30 cellular contexts compared by ENCODE assay signal in the genomic region with DNA sequence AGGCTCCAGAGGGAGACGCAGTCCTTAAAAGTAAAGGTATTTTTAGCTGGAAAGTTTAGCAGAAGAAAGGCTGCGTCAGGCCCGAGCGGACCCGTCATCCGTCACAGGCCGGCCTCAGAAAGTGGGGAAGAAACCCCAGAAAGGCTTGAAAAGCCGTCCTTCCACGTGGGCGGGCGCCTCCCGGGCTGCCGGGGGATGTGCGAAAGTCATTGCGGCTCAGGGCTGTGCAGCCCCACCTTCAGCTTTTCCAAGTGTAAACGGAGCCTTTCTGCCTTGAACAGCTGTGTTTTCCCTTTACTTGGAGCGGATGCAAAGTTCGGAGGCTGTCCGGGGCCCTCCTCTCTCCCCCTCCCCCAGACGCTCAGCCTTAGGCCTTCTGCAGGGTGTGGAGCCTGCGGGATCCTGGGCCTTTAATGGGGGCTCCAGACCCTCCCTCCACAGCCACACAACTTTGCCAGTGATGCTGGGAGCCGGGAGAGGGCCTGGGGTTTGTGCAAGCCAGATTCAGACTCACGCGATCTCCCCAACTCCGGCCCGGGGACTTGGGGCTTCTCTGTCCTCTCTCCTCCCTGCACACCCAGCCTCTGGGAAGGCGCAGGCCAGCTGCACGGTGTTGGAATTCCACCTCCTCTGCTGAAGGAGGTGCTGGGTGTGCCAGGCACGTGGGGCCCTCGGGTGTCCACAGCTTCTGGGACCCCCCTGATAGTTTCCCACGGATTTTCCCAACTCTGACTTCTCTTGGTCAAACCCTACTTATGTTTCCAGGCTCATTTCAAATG.
DNase-seq lines count a peak whose midpoint lies in the region; ATAC-seq, FAIRE-seq and TF ChIP-seq lines count a peak whose summit lies in the region.
"Had no signal": no experiment of that assay in that cellular context is flagged by ENCODE, and none has a peak within 500 bp of the region (broad histone marks: within the 10 kb centered on the region; RNA-seq: fewer than 3 reads in every experiment).

No MANE protein-coding gene starts in this region.

- no peak for TF ChIP-seq POLR2A in HepG2 (IDR thresholded peaks at IDR 0.05; ENCODE audit: insufficient read depth in 1 of 2, low read depth in 2 of 2, low read length in 2 of 2)

- ATAC-seq in GM23338 (peak; percentile 10), T-helper 17 cell (no peak), HepG2 (no peak), GM21576 (IDR thresholded peaks at IDR 0.05; ENCODE audit: unreplicated experiment) (no peak)
- ATAC-seq: activated naive CD4-positive, alpha-beta T cell treated with anti-CD3 and anti-CD28 coated beads, Interleukin-2, amount 50 U/mL, for 72 hours; GM12878; stimulated activated naive B cell treated with anti-CD40 and anti-IgM and Interleukin-4, amounts not matched to agents 10 μg/mL and 1 μg/mL and 100 μg/mL, for 72 hours; upper lobe of right lung had no signal

- BruUV-seq in HepG2 (replicated peaks; lab: Mats Ljungman, UMichigan), result no TSS peak

- no peak for TF ChIP-seq CTCF in GM23338 (conservative IDR thresholded peaks at IDR 0.05; ENCODE audit: low read depth in 2 of 2)
- no peak for TF ChIP-seq CTCF in HepG2 (CRISPR knock-in tag; IDR thresholded peaks at IDR 0.05)
- no peak for TF ChIP-seq CTCF in smooth muscle cell (IDR thresholded peaks at IDR 0.05; ENCODE audit: borderline replicate concordance, insufficient read depth, poor library complexity, severe bottlenecking)

- no peaks in the 10 kb centered on the region for H4K20me1 ChIP-seq in GM23338 (replicated peaks; ENCODE audit: insufficient read depth)
- H4K20me1 ChIP-seq in HepG2 (ENCODE audit: insufficient read depth, low read length), result 0 out of 2 replicates have a peak, but pooled peaks cover 1% of the 10 kb centered on the region
- H4K20me1 ChIP-seq in smooth muscle cell (ENCODE audit: low read depth), result no peaks in the 10 kb centered on the region

- TF ChIP-seq EP300 in HepG2 (IDR thresholded peaks at IDR 0.05; ENCODE audit: low read depth in 2 of 2, low read length in 2 of 2) (no peak), HepG2 (CRISPR knock-in tag; IDR thresholded peaks at IDR 0.05; ENCODE audit: borderline replicate concordance) (no peak)

- H3K79me2 ChIP-seq in GM23338 (replicated peaks; ENCODE audit: insufficient read depth) (no peaks in the 10 kb centered on the region), HepG2 (ENCODE audit: insufficient read depth, low read length) (no peaks in the 10 kb centered on the region), smooth muscle cell (ENCODE audit: low read depth) (no peaks in the 10 kb centered on the region)

- H3K36me3 Mint-ChIP-seq in GM23338 (ENCODE audit: low read depth) (0 out of 3 replicates have a peak, but pooled peaks cover 3% of the 10 kb centered on the region), T-helper 17 cell (ENCODE audit: low read depth) (peaks cover 4% of the 10 kb centered on the region)
- H3K36me3 Mint-ChIP-seq: stimulated activated naive B cell treated with anti-CD40 and anti-IgM and Interleukin-4, amounts not matched to agents 10 μg/mL and 1 μg/mL and 100 μg/mL, for 72 hours had no signal

- H2AFZ ChIP-seq in GM23338 (peak overlapping the region; percentile 63), HepG2 (ENCODE audit: low read length) (no peak overlapping the region), smooth muscle cell (ENCODE audit: low read depth) (no peak overlapping the region)

- in situ Hi-C loops in HepG2 (cut with HindIII; ENCODE audit: extremely low pct_ligation_motif_present, low pct_unique_long_range_greater_than_20kb), result no loop called here

- H3F3A ChIP-seq in GM23338 (replicated peaks; ENCODE audit: low read depth) (no peaks in the 10 kb centered on the region), smooth muscle cell (ENCODE audit: low read depth) (no peaks in the 10 kb centered on the region)

- H3K9me3 ChIP-seq in T-helper 17 cell (ENCODE audit: control insufficient read depth, low read length, poor library complexity, severe bottlenecking), result no peaks in the 10 kb centered on the region
- H3K9me3 ChIP-seq in HepG2 (ENCODE audit: low read length), result no peaks in the 10 kb centered on the region
- H3K9me3 ChIP-seq in smooth muscle cell (replicated peaks; ENCODE audit: low read depth), result no peaks in the 10 kb centered on the region
- H3K9me3 ChIP-seq: colonic mucosa, HAP-1, upper lobe of right lung had no signal

- no peak for TF ChIP-seq RAD21 in HepG2 (CRISPR knock-in tag; IDR thresholded peaks at IDR 0.05)

- H3K27me3 Mint-ChIP-seq in GM23338 (ENCODE audit: insufficient read depth, low read depth, poor library complexity), result peaks cover 8% of the 10 kb centered on the region
- H3K27me3 Mint-ChIP-seq in T-helper 17 cell, result peaks cover 20% of the 10 kb centered on the region

- H3K27ac ChIP-seq in GM23338 (ENCODE audit: low read depth) (no peak overlapping the region), HepG2 (ENCODE audit: extremely low read length, insufficient read depth, low read length) (no peak overlapping the region), smooth muscle cell (ENCODE audit: low read depth) (no peak overlapping the region)
- H3K27ac ChIP-seq: colonic mucosa, epithelial cell of prostate, HL-60, KMS-11, sigmoid colon, upper lobe of right lung had no signal

- intact Hi-C loops in posterior vena cava (cut with DNase I), result no loop called here
- intact Hi-C loops in HepG2 (cut with micrococcal nuclease; ENCODE audit: unreplicated experiment), result no loop called here

- peak; percentile 41 for DNase-seq in GM23338 (ENCODE audit: low spot score)
- no peak for DNase-seq in T-helper 17 cell
- peak; percentile 86 for DNase-seq in left kidney (ENCODE audit: low read depth, low spot score)
- peak; percentile 72 for DNase-seq in posterior vena cava (ENCODE audit: low spot score)
- DNase-seq in HepG2 (ENCODE audit: low spot score), result no peak
- no peak for DNase-seq in smooth muscle cell (lab: John Stamatoyannopoulos, UW; ENCODE audit: unreplicated experiment)
- DNase-seq: activated CD4-positive, alpha-beta T cell treated with anti-CD3 and anti-CD28 coated beads for 4 hours; activated effector memory CD4-positive, alpha-beta T cell treated with Interleukin-2 at 50 U/mL for 16 hours; activated T-cell treated with anti-CD3 and anti-CD28 coated beads for 4 hours; C1 segment of cervical spinal cord; colonic mucosa; DMS153; effector CD8-positive, alpha-beta T cell; mammary epithelial cell; MM.1S; NCI-H1105 treated with DMSO at 0.1 percent for 48 hours; NCI-H2081; NCI-H2227 treated with DMSO at 0.1 percent for 48 hours; NCI-H526; sigmoid colon; stimulated activated naive B cell treated with anti-CD40 and anti-IgM and Interleukin-4, amounts not matched to agents 10 μg/mL and 1 μg/mL and 100 μg/mL, for 72 hours; upper lobe of right lung had no signal

- H3K4me3 ChIP-seq in GM23338, result no peak overlapping the region
- H3K4me3 ChIP-seq in HepG2 (replicated peaks in 1 of 3; ENCODE audit: insufficient read depth in 1 of 3, low read depth in 2 of 3, low read length in 3 of 3), result no peak overlapping the region
- H3K4me3 ChIP-seq in smooth muscle cell, result no peak overlapping the region
- H3K4me3 ChIP-seq: colonic mucosa, GM12878, HAP-1, upper lobe of right lung had no signal

- POLR2A ChIA-PET in HepG2 (lab: Yijun Ruan, JAX), result no interaction called here

- H3K4me2 ChIP-seq in GM23338 (no peak overlapping the region), HepG2 (ENCODE audit: low read depth, low read length) (no peak overlapping the region), smooth muscle cell (no peak overlapping the region)
- H3K4me2 ChIP-seq: KMS-11 had no signal

- H3K4me3 Mint-ChIP-seq in GM23338 (no peak overlapping the region), T-helper 17 cell (peak overlapping the region; percentile 52)
- H3K4me3 Mint-ChIP-seq: stimulated activated naive B cell treated with anti-CD40 and anti-IgM and Interleukin-4, amounts not matched to agents 10 μg/mL and 1 μg/mL and 100 μg/mL, for 72 hours had no signal

- no peak for FAIRE-seq in HepG2 (lab: Jason Lieb, UNC)
- FAIRE-seq: bronchial epithelial cell, GM12878 had no signal

- WGBS in HepG2 (ENCODE audit: low lambda C conversion rate), result 37% methylated on average over 22 of the region's 31 CpGs
- WGBS in smooth muscle cell (ENCODE audit: low lambda C conversion rate), result 86% methylated on average over 31 of the region's 31 CpGs

- H3K4me1 ChIP-seq in GM23338 (ENCODE audit: insufficient read depth) (peaks cover 7% of the 10 kb centered on the region; the same call in 1 of the 2 replicates), HepG2 (ENCODE audit: insufficient read depth, low read length) (peaks cover 6% of the 10 kb centered on the region; the same call in 1 of the 2 replicates), smooth muscle cell (ENCODE audit: low read depth) (no peaks in the 10 kb centered on the region)
- H3K4me1 ChIP-seq: colonic mucosa, HAP-1, upper lobe of right lung had no signal

- CTCF ChIA-PET in HepG2 (lab: Yijun Ruan, JAX; ENCODE audit: low intra/inter-chr PET ratio, low total read pairs), result no interaction called here

- no peak overlapping the region for H3K27ac Mint-ChIP-seq in GM23338
- H3K27ac Mint-ChIP-seq in T-helper 17 cell, result no peak overlapping the region
- H3K27ac Mint-ChIP-seq: activated naive CD4-positive, alpha-beta T cell treated with anti-CD3 and anti-CD28 coated beads, Interleukin-2, amount 50 U/mL, for 72 hours; stimulated activated naive B cell treated with anti-CD40 and anti-IgM and Interleukin-4, amounts not matched to agents 10 μg/mL and 1 μg/mL and 100 μg/mL, for 72 hours had no signal

- no peaks in the 10 kb centered on the region for H3K9me2 ChIP-seq in GM23338 (ENCODE audit: insufficient read depth)

- H3K27me3 ChIP-seq in GM23338 (ENCODE audit: insufficient read depth) (no peaks in the 10 kb centered on the region), HepG2 (ENCODE audit: control insufficient read depth in 1 of 2, insufficient read depth in 2 of 2, low read length in 2 of 2) (peaks cover 14 to 71% of the 10 kb centered on the region in 2 experiments), smooth muscle cell (ENCODE audit: low read depth) (no peaks in the 10 kb centered on the region)
- H3K27me3 ChIP-seq: colonic mucosa had no signal

- no peaks in the 10 kb centered on the region for H3K36me3 ChIP-seq in GM23338 (ENCODE audit: insufficient read depth)
- no peaks in the 10 kb centered on the region for H3K36me3 ChIP-seq in HepG2 (replicated peaks in 1 of 2; ENCODE audit: control insufficient read depth in 1 of 2, insufficient read depth in 2 of 2, low read length in 2 of 2)
- H3K36me3 ChIP-seq in smooth muscle cell (ENCODE audit: low read depth), result no peaks in the 10 kb centered on the region
- H3K36me3 ChIP-seq: colonic mucosa, HAP-1, sigmoid colon, upper lobe of right lung had no signal

- H3K4me1 Mint-ChIP-seq in GM23338 (peaks cover 13% of the 10 kb centered on the region), T-helper 17 cell (peaks cover 22% of the 10 kb centered on the region)
- H3K4me1 Mint-ChIP-seq: stimulated activated naive B cell treated with anti-CD40 and anti-IgM and Interleukin-4, amounts not matched to agents 10 μg/mL and 1 μg/mL and 100 μg/mL, for 72 hours had no signal

- H3K9me3 Mint-ChIP-seq in GM23338, result peaks cover 9% of the 10 kb centered on the region

- no peak overlapping the region for H3K9ac ChIP-seq in HepG2 (ENCODE audit: insufficient read depth, low read depth, low read length)
- no peak overlapping the region for H3K9ac ChIP-seq in smooth muscle cell (ENCODE audit: low read depth)
- H3K9ac ChIP-seq: KMS-11 had no signal

TF ChIP-seq in GM23338, 12 proteins besides CTCF, POLR2A, EP300 and RAD21 (continues in another document):
- no peak for TF ChIP-seq EZH2phosphoT487 (IDR thresholded peaks at IDR 0.05; ENCODE audit: unreplicated experiment)

Comparison
In these comparisons a context has a peak if more than half of its experiments do, and no peak if none do; other contexts are left out.
1. DNase-seq: peak in GM23338 (single experiment), left kidney (single experiment) and posterior vena cava (single experiment); none in T-helper 17 cell (0 of 3), HepG2 (single experiment) and smooth muscle cell (single experiment).